In the genomic region with DNA sequence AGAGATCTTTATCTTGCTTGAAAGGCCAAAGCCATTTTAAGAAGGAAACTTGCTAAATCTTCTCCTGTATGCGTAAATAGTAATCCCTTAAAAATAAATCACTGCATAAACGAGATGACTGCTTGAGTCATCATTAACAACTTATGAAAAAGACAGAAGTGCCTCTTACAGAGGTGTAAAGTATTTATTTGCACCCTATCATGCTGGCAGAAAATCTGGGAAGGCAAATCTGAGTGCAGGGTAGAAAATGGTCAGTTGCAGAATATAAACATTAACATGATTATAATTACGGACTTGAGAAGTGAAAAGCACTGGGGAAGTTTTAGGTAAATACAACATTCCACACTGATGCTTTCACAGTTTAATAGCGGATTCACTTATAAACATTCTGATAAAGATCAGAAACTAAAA, we compare ENCODE assay signal across 14 cellular contexts.
DNase-seq lines count a peak whose midpoint lies in the region; ATAC-seq, FAIRE-seq and TF ChIP-seq lines count a peak whose summit lies in the region.
"Had no signal": no experiment of that assay in that cellular context is flagged by ENCODE, and none has a peak within 500 bp of the region (broad histone marks: within the 10 kb centered on the region; RNA-seq: fewer than 3 reads in every experiment).

No MANE protein-coding gene starts in this region.

- H3K27ac Mint-ChIP-seq in astrocyte (ENCODE audit: unreplicated experiment) (no peak overlapping the region), endothelial cell (ENCODE audit: unreplicated experiment) (no peak overlapping the region)

- no peak overlapping the region for H2AFZ ChIP-seq in astrocyte (ENCODE audit: low read depth, low read length)

- POLR2A ChIA-PET in AG04449 (lab: Yijun Ruan, JAX), result no interaction called here

- H3K36me3 ChIP-seq in astrocyte (ENCODE audit: insufficient read depth, low read length) (no peaks in the 10 kb centered on the region), left lung (no peaks in the 10 kb centered on the region)

- intact Hi-C loops in left lung (cut with DNase I), result no loop called here

- no peak for FAIRE-seq in astrocyte (lab: Jason Lieb, UNC)
- FAIRE-seq: K562 had no signal

- H3K27me3 Mint-ChIP-seq in astrocyte (ENCODE audit: low read depth, unreplicated experiment) (no peaks in the 10 kb centered on the region), endothelial cell (ENCODE audit: unreplicated experiment) (no peaks in the 10 kb centered on the region)

- TF ChIP-seq CTCF in AG04449 (IDR thresholded peaks at IDR 0.05; ENCODE audit: insufficient read depth, low read length, missing control alignments) (no peak), astrocyte (IDR thresholded peaks at IDR 0.05; ENCODE audit: insufficient read depth, low read depth, low read length) (no peak), left lung (IDR thresholded peaks at IDR 0.05) (no peak), endothelial cell (IDR thresholded peaks at IDR 0.05; ENCODE audit: unreplicated experiment) (no peak)

- no peak overlapping the region for H3K9ac ChIP-seq in astrocyte (ENCODE audit: low read length)

- H3K9me3 Mint-ChIP-seq in astrocyte (ENCODE audit: unreplicated experiment) (peaks cover 2% of the 10 kb centered on the region), endothelial cell (ENCODE audit: unreplicated experiment) (no peaks in the 10 kb centered on the region)

- H4K20me1 ChIP-seq in astrocyte (ENCODE audit: insufficient read depth, low read length), result no peaks in the 10 kb centered on the region

- H3K4me1 ChIP-seq in astrocyte (ENCODE audit: insufficient read depth, low read length) (no peaks in the 10 kb centered on the region), left lung (no peaks in the 10 kb centered on the region)

- no peak overlapping the region for H3K4me2 ChIP-seq in astrocyte (ENCODE audit: low read length)

- H3K27ac ChIP-seq in astrocyte (ENCODE audit: low read depth, low read length), result no peak overlapping the region
- H3K27ac ChIP-seq in left lung, result no peak overlapping the region

- H3K36me3 Mint-ChIP-seq in astrocyte (ENCODE audit: low read depth, unreplicated experiment) (peaks cover 16% of the 10 kb centered on the region), endothelial cell (ENCODE audit: low read depth, unreplicated experiment) (peaks cover 12% of the 10 kb centered on the region)

- H3K4me3 Mint-ChIP-seq in astrocyte (ENCODE audit: unreplicated experiment) (no peak overlapping the region), endothelial cell (ENCODE audit: unreplicated experiment) (no peak overlapping the region)

- CTCF ChIA-PET in AG04449 (lab: Yijun Ruan, JAX), result no interaction called here

- peak; percentile 43 for ATAC-seq in left lung
- ATAC-seq: K562, Panc1 had no signal

- H3K4me1 Mint-ChIP-seq in astrocyte (ENCODE audit: low read depth, unreplicated experiment), result peaks cover 8% of the 10 kb centered on the region
- H3K4me1 Mint-ChIP-seq in endothelial cell (ENCODE audit: unreplicated experiment), result peaks cover 7% of the 10 kb centered on the region

- H3K79me2 ChIP-seq in astrocyte (ENCODE audit: insufficient read depth, low read length), result no peaks in the 10 kb centered on the region

- H3K9me3 ChIP-seq in astrocyte (ENCODE audit: insufficient read depth, low read depth, low read length) (no peaks in the 10 kb centered on the region), left lung (no peaks in the 10 kb centered on the region)

- H3K27me3 ChIP-seq in astrocyte (ENCODE audit: insufficient read depth, low read length) (no peaks in the 10 kb centered on the region), left lung (no peaks in the 10 kb centered on the region)

- H3K4me3 ChIP-seq in AG04449 (ENCODE audit: low read depth, low read length) (no peak overlapping the region), astrocyte (ENCODE audit: insufficient read depth, low read depth, low read length) (no peak overlapping the region), left lung (no peak overlapping the region)
- H3K4me3 ChIP-seq: K562 had no signal

- DNase-seq in AG04449 (ENCODE audit: low read depth, low spot score) (peak; percentile 40), H4 (ENCODE audit: low spot score) (peak; percentile 68), astrocyte (ENCODE audit: low read depth) (peak; percentile 65), left lung (no peak), endothelial cell (ENCODE audit: low spot score) (no peak)
- no peak for DNase-seq in stimulated activated CD4-positive, alpha-beta T cell treated with anti-CD3 and anti-CD28 coated beads, Interleukin-1b, Interleukin-23, amount 100 ng/mL, for 48 hours
- no peak for DNase-seq in activated naive CD4-positive, alpha-beta T cell treated with Interleukin-2 at 50 U/mL for 16 hours
- DNase-seq: AML-193, Caco-2, DMS153, NCI-H2081 treated with DMSO at 0.1 percent for 48 hours, NCI-H510A had no signal

Comparison
In these comparisons a context has a peak if more than half of its experiments do, and no peak if none do; other contexts are left out.
1. DNase-seq: peak in AG04449 (single experiment), H4 (single experiment) and astrocyte (single experiment); none in left lung (0 of 2), stimulated activated CD4-positive, alpha-beta T cell treated with anti-CD3 and anti-CD28 coated beads, Interleukin-1b, Interleukin-23, amount 100 ng/mL, for 48 hours (single experiment), activated naive CD4-positive, alpha-beta T cell treated with Interleukin-2 at 50 U/mL for 16 hours (single experiment) and endothelial cell (single experiment).